Comparison of ENCODE assay signal across 8 cellular contexts in genomic region chr4:95510145-95510544, GRCh38. TPM values are rescaled to one million over a fixed set of nuclear protein-coding genes. Genes with fewer than 3 reads are reported as not detected.
DNase-seq lines count a peak whose midpoint lies in the region; ATAC-seq and TF ChIP-seq lines count a peak whose summit lies in the region.

No MANE protein-coding gene starts in this region.

- ATAC-seq in HG03175 (IDR thresholded peaks at IDR 0.05; ENCODE audit: unreplicated experiment) (peak; percentile 56), left lobe of liver (peak; percentile 64), HG02610 (IDR thresholded peaks at IDR 0.05; ENCODE audit: unreplicated experiment) (no peak)

- H3K36me3 ChIP-seq in WERI-Rb-1: no peaks in the 10 kb centered on the region

- TF ChIP-seq CTCF in WERI-Rb-1 (IDR thresholded peaks at IDR 0.05; ENCODE audit: low read depth, low read length): peak; percentile 49

- no peaks in the 10 kb centered on the region for H3K9me3 ChIP-seq in WERI-Rb-1 (ENCODE audit: severe bottlenecking)

- DNase-seq in COR-L47 (lab: John Stamatoyannopoulos, UW) (peak; percentile 16), WERI-Rb-1 (no peak), left lobe of liver (ENCODE audit: low spot score) (no peak), GM19240 (ENCODE audit: insufficient read length, low spot score) (no peak), middle frontal gyrus (ENCODE audit: extremely low spot score, low spot score) (no peak)
- DNase-seq in activated naive CD4-positive, alpha-beta T cell (lab: John Stamatoyannopoulos, UW): no peak

- no peak overlapping the region for H3K4me3 ChIP-seq in WERI-Rb-1 (ENCODE audit: low read depth, low read length)

- H3K27ac ChIP-seq in WERI-Rb-1: no peak overlapping the region

- no peaks in the 10 kb centered on the region for H3K27me3 ChIP-seq in WERI-Rb-1 (ENCODE audit: insufficient read depth, low read depth, severe bottlenecking)

RNA-seq across cellular contexts. Expression of gene UNC5C, which starts 38.6 kb away (rescaled TPM):
- 0.86 TPM for total RNA-seq in left lobe of liver
